ENCODE assay signal across 10 cellular contexts in the genomic region with DNA sequence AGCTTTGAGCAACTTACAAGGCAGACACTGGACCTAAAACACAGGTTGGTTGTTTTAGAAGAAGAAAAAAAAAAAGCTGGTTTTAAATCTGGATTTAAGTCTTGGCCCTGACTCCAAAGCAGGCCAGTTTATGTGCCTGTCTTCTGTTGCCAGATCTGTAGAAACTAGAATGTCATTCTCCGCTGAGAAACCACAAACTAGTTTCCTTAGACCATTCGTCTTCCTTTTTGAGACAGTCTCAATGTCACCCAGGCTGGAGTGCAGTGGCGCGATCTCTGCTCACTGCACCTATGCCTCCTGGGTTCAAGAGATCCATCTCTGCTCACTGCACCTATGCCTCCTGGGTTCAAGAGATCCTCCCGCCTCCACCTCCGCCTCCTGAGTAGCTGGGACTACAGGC. TPM values are rescaled to one million over a fixed set of nuclear protein-coding genes. Genes with fewer than 3 reads are reported as not detected.
A peak's percentile ranks its signal among the peaks of the same experiment; 100 is the strongest.
DNase-seq lines count a peak whose midpoint lies in the region; ATAC-seq and TF ChIP-seq lines count a peak whose summit lies in the region.
"Had no signal": no experiment of that assay in that cellular context is flagged by ENCODE, and none has a peak within 500 bp of the region (broad histone marks: within the 10 kb centered on the region; RNA-seq: fewer than 3 reads in every experiment).

No MANE protein-coding gene starts in this region.

- no peaks in the 10 kb centered on the region for H3K9me3 Mint-ChIP-seq in activated naive CD8-positive, alpha-beta T cell treated with anti-CD3 and anti-CD28 coated beads, Interleukin-2, amount 10 ng/mL, durations not matched to agents 7 days and 5 days

- H3K4me1 Mint-ChIP-seq in activated naive CD8-positive, alpha-beta T cell treated with anti-CD3 and anti-CD28 coated beads, Interleukin-2, amount 10 ng/mL, durations not matched to agents 7 days and 5 days, result peaks cover 11% of the 10 kb centered on the region

- TF ChIP-seq POLR2A in GM18505 (IDR thresholded peaks at IDR 0.05; ENCODE audit: borderline replicate concordance, extremely low read depth, insufficient read depth, insufficient read length), result no peak

- no peaks in the 10 kb centered on the region for H3K27me3 Mint-ChIP-seq in activated naive CD8-positive, alpha-beta T cell treated with anti-CD3 and anti-CD28 coated beads, Interleukin-2, amount 10 ng/mL, durations not matched to agents 7 days and 5 days

- TF ChIP-seq CTCF in omental fat pad (IDR thresholded peaks at IDR 0.05), result no peak

- no peak overlapping the region for H3K27ac Mint-ChIP-seq in activated naive CD8-positive, alpha-beta T cell treated with anti-CD3 and anti-CD28 coated beads, Interleukin-2, amount 10 ng/mL, durations not matched to agents 7 days and 5 days

- ATAC-seq in GM18505 (IDR thresholded peaks at IDR 0.05; ENCODE audit: unreplicated experiment) (peak; percentile 93), GM21367 (IDR thresholded peaks at IDR 0.05; ENCODE audit: unreplicated experiment) (peak; percentile 93), HG03135 (IDR thresholded peaks at IDR 0.05; ENCODE audit: unreplicated experiment) (peak; percentile 95), omental fat pad (ENCODE audit: low FRiP score) (no peak)
- ATAC-seq in activated naive CD8-positive, alpha-beta T cell treated with anti-CD3 and anti-CD28 coated beads, Interleukin-2, amount 10 ng/mL, durations not matched to agents 7 days and 5 days (ENCODE audit: low read depth), result peak; percentile 93
- ATAC-seq: upper lobe of right lung had no signal

- no peak for DNase-seq in activated naive CD8-positive, alpha-beta T cell treated with anti-CD3 and anti-CD28 coated beads, Interleukin-2, amount 10 ng/mL, durations not matched to agents 7 days and 5 days
- DNase-seq in omental fat pad (ENCODE audit: low spot score) (no peak), NCI-H1105 (lab: John Stamatoyannopoulos, UW) (no peak), SIG-M5 treated with dmso at 0.1 percent for 504 hours (lab: John Stamatoyannopoulos, UW; ENCODE audit: unreplicated experiment) (no peak), AG08395 (ENCODE audit: low spot score) (no peak)
- DNase-seq: MG63, upper lobe of right lung had no signal

- peaks cover 4% of the 10 kb centered on the region for H3K36me3 Mint-ChIP-seq in activated naive CD8-positive, alpha-beta T cell treated with anti-CD3 and anti-CD28 coated beads, Interleukin-2, amount 10 ng/mL, durations not matched to agents 7 days and 5 days

- POLR2A ChIA-PET in activated naive CD8-positive, alpha-beta T cell treated with anti-CD3 and anti-CD28 coated beads, Interleukin-2, amount 10 ng/mL, durations not matched to agents 7 days and 5 days (lab: Charles Lee), result no interaction called here

- H3K4me3 Mint-ChIP-seq in activated naive CD8-positive, alpha-beta T cell treated with anti-CD3 and anti-CD28 coated beads, Interleukin-2, amount 10 ng/mL, durations not matched to agents 7 days and 5 days, result peak overlapping the region; percentile 49

RNA-seq across cellular contexts. Expression of gene APP, which starts 33.9 kb away (rescaled TPM):
- total RNA-seq in activated naive CD8-positive, alpha-beta T cell treated with anti-CD3 and anti-CD28 coated beads, Interleukin-2, amount 10 ng/mL, durations not matched to agents 7 days and 5 days, result 10 to 100 TPM; 18.8 to 19.4 TPM
- total RNA-seq in omental fat pad, result 100 to 1,000 TPM; 197 to 380 (median 296) TPM

Comparison
In these comparisons a context has a peak if more than half of its experiments do, and no peak if none do; other contexts are left out.
1. RNA of gene APP, which starts 33.9 kb away (total RNA-seq): 197 to 380 TPM in omental fat pad; 18.8 to 19.4 TPM in activated naive CD8-positive, alpha-beta T cell treated with anti-CD3 and anti-CD28 coated beads, Interleukin-2, amount 10 ng/mL, durations not matched to agents 7 days and 5 days; every median in the first group is over 4 times any median in the second.